Comparison of ENCODE assay signal across 1 cellular context in the genomic region with DNA sequence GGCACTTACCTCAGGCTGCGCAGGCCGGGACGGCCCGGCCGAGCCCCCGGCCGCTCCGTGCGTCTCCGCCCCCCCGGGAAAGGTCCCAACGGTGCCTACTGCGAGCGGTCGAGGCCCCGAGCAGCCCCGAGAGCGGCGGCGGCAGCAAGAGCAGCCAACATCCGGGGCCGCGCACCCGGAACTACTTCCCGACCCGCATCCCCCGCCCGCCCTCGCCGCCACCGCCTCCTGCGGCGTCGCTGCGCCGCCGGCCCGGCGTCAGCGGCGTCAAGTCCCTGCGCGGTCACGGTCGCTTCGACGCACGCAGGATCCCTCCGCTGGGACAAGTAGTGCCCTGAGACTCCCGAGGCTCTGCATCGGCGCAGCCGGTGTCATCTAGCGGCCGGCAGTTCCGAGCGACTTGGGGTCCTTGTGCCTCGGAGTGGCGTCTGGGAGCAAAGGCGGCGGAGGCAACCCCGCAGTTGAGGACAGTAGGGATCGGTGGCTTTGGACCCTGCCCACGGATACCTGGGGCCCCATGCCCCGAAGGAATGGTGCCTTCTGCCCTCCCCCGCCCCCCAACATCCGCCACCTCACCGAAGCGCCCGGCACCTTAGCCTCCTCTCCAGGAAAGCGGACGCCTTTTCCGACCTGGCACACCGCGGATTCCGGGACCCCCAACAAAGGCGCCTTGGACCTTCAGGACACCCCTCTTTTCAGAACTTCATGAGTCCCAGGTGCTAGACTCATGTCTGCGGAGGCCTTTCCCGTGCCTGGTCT.
TF ChIP-seq lines count a peak whose summit lies in the region.

A gene (minus strand): TSS at position 186 of the 759 bp plus-strand sequence. CDS start 24,142 bp downstream, outside the sequence.

TF ChIP-seq in K562, 482 proteins besides CTCF, POLR2A, EP300 and RAD21 (continued from another document and continues in another):
- TF ChIP-seq, protein P1, sequence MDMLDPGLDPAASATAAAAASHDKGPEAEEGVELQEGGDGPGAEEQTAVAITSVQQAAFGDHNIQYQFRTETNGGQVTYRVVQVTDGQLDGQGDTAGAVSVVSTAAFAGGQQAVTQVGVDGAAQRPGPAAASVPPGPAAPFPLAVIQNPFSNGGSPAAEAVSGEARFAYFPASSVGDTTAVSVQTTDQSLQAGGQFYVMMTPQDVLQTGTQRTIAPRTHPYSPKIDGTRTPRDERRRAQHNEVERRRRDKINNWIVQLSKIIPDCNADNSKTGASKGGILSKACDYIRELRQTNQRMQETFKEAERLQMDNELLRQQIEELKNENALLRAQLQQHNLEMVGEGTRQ (CRISPR knock-in tag; IDR thresholded peaks at IDR 0.05) = no peak
- TF ChIP-seq ZNF436 (CRISPR knock-in tag; IDR thresholded peaks at IDR 0.05) (no peak), ZNF253 (CRISPR knock-in tag; conservative IDR thresholded peaks at IDR 0.05) (no peak), ILF3 (IDR thresholded peaks at IDR 0.05; ENCODE audit: borderline replicate concordance) (peak; percentile 69; the same call in 1 of the 2 replicates), HCFC1 (IDR thresholded peaks at IDR 0.05; ENCODE audit: low read depth, low read length) (peak; percentile 83), ZNF507 (tag; conservative IDR thresholded peaks at IDR 0.05) (no peak), ESRRA (IDR thresholded peaks at IDR 0.05; ENCODE audit: borderline replicate concordance, low read depth) (peak; percentile 86; the same call in 1 of the 2 replicates), SP1 (CRISPR knock-in tag; IDR thresholded peaks at IDR 0.05) (peak; percentile 91), SIN3B (IDR thresholded peaks at IDR 0.05; ENCODE audit: low read depth) (peak; percentile 50; the same call in 1 of the 2 replicates), ZNF121 (CRISPR knock-in tag; conservative IDR thresholded peaks at IDR 0.05) (no peak), ZNF134 (CRISPR knock-in tag; conservative IDR thresholded peaks at IDR 0.05) (no peak), ZNF766 (CRISPR knock-in tag; conservative IDR thresholded peaks at IDR 0.05) (peak; percentile 75), SUPT5H (IDR thresholded peaks at IDR 0.05) (peak; percentile 93), KDM5B (IDR thresholded peaks at IDR 0.05; ENCODE audit: insufficient replicate concordance, low read depth, low read length) (peak; percentile 94), WHSC1 (IDR thresholded peaks at IDR 0.05; ENCODE audit: low read length) (no peak), CC2D1A (IDR thresholded peaks at IDR 0.05) (no peak), DNMT1 (IDR thresholded peaks at IDR 0.05) (no peak), POU5F1 (IDR thresholded peaks at IDR 0.05; ENCODE audit: borderline replicate concordance, low read depth, low read length, partially characterized antibody) (no peak), ZNF707 (CRISPR knock-in tag; conservative IDR thresholded peaks at IDR 0.05) (0 out of 2 replicates have a peak, but pooled peaks have one; percentile 14), PHF8 (IDR thresholded peaks at IDR 0.05; ENCODE audit: borderline replicate concordance, low read length) (peak; percentile 88), COPS2 (conservative IDR thresholded peaks at IDR 0.05) (no peak), ZNF431 (CRISPR knock-in tag; IDR thresholded peaks at IDR 0.05) (no peak), ETS2 (tag; IDR thresholded peaks at IDR 0.05; ENCODE audit: borderline replicate concordance, poor library complexity, severe bottlenecking) (no peak), MEF2A (IDR thresholded peaks at IDR 0.05; ENCODE audit: control insufficient read depth, low read depth, low read length) (no peak), SREBF2 (CRISPR knock-in tag; IDR thresholded peaks at IDR 0.05) (no peak), ZNF146 (CRISPR knock-in tag; IDR thresholded peaks at IDR 0.05; ENCODE audit: unreplicated experiment) (no peak), HOXB6 (CRISPR knock-in tag; IDR thresholded peaks at IDR 0.05; ENCODE audit: borderline replicate concordance) (no peak), ILK (tag; IDR thresholded peaks at IDR 0.05; ENCODE audit: borderline replicate concordance, low read depth) (no peak), ETV1 (tag; conservative IDR thresholded peaks at IDR 0.05; ENCODE audit: low read depth) (peak; percentile 49; the same call in 1 of the 2 replicates), POLR2AphosphoS2 (IDR thresholded peaks at IDR 0.05; ENCODE audit: low read length) (no peak), ZNF589 (CRISPR knock-in tag; IDR thresholded peaks at IDR 0.05; ENCODE audit: low read depth) (no peak), ELF1 (tag; IDR thresholded peaks at IDR 0.05) (peak; percentile 90), GABPB2 (CRISPR knock-in tag; conservative IDR thresholded peaks at IDR 0.05) (no peak), MCM7 (IDR thresholded peaks at IDR 0.05) (no peak)
- TF ChIP-seq, protein P2, sequence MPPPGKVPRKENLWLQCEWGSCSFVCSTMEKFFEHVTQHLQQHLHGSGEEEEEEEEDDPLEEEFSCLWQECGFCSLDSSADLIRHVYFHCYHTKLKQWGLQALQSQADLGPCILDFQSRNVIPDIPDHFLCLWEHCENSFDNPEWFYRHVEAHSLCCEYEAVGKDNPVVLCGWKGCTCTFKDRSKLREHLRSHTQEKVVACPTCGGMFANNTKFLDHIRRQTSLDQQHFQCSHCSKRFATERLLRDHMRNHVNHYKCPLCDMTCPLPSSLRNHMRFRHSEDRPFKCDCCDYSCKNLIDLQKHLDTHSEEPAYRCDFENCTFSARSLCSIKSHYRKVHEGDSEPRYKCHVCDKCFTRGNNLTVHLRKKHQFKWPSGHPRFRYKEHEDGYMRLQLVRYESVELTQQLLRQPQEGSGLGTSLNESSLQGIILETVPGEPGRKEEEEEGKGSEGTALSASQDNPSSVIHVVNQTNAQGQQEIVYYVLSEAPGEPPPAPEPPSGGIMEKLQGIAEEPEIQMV (tag; conservative IDR thresholded peaks at IDR 0.05; ENCODE audit: low read depth) = no peak
- TF ChIP-seq, protein P3, sequence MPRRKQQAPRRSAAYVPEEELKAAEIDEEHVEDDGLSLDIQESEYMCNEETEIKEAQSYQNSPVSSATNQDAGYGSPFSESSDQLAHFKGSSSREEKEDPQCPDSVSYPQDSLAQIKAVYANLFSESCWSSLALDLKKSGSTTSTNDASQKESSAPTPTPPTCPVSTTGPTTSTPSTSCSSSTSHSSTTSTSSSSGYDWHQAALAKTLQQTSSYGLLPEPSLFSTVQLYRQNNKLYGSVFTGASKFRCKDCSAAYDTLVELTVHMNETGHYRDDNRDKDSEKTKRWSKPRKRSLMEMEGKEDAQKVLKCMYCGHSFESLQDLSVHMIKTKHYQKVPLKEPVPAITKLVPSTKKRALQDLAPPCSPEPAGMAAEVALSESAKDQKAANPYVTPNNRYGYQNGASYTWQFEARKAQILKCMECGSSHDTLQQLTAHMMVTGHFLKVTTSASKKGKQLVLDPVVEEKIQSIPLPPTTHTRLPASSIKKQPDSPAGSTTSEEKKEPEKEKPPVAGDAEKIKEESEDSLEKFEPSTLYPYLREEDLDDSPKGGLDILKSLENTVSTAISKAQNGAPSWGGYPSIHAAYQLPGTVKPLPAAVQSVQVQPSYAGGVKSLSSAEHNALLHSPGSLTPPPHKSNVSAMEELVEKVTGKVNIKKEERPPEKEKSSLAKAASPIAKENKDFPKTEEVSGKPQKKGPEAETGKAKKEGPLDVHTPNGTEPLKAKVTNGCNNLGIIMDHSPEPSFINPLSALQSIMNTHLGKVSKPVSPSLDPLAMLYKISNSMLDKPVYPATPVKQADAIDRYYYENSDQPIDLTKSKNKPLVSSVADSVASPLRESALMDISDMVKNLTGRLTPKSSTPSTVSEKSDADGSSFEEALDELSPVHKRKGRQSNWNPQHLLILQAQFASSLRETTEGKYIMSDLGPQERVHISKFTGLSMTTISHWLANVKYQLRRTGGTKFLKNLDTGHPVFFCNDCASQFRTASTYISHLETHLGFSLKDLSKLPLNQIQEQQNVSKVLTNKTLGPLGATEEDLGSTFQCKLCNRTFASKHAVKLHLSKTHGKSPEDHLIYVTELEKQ (CRISPR knock-in tag; IDR thresholded peaks at IDR 0.05) = no peak
- TF ChIP-seq, protein P4, sequence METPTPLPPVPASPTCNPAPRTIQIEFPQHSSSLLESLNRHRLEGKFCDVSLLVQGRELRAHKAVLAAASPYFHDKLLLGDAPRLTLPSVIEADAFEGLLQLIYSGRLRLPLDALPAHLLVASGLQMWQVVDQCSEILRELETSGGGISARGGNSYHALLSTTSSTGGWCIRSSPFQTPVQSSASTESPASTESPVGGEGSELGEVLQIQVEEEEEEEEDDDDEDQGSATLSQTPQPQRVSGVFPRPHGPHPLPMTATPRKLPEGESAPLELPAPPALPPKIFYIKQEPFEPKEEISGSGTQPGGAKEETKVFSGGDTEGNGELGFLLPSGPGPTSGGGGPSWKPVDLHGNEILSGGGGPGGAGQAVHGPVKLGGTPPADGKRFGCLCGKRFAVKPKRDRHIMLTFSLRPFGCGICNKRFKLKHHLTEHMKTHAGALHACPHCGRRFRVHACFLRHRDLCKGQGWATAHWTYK (CRISPR knock-in tag; IDR thresholded peaks at IDR 0.05) = no peak
- TF ChIP-seq, protein P5, sequence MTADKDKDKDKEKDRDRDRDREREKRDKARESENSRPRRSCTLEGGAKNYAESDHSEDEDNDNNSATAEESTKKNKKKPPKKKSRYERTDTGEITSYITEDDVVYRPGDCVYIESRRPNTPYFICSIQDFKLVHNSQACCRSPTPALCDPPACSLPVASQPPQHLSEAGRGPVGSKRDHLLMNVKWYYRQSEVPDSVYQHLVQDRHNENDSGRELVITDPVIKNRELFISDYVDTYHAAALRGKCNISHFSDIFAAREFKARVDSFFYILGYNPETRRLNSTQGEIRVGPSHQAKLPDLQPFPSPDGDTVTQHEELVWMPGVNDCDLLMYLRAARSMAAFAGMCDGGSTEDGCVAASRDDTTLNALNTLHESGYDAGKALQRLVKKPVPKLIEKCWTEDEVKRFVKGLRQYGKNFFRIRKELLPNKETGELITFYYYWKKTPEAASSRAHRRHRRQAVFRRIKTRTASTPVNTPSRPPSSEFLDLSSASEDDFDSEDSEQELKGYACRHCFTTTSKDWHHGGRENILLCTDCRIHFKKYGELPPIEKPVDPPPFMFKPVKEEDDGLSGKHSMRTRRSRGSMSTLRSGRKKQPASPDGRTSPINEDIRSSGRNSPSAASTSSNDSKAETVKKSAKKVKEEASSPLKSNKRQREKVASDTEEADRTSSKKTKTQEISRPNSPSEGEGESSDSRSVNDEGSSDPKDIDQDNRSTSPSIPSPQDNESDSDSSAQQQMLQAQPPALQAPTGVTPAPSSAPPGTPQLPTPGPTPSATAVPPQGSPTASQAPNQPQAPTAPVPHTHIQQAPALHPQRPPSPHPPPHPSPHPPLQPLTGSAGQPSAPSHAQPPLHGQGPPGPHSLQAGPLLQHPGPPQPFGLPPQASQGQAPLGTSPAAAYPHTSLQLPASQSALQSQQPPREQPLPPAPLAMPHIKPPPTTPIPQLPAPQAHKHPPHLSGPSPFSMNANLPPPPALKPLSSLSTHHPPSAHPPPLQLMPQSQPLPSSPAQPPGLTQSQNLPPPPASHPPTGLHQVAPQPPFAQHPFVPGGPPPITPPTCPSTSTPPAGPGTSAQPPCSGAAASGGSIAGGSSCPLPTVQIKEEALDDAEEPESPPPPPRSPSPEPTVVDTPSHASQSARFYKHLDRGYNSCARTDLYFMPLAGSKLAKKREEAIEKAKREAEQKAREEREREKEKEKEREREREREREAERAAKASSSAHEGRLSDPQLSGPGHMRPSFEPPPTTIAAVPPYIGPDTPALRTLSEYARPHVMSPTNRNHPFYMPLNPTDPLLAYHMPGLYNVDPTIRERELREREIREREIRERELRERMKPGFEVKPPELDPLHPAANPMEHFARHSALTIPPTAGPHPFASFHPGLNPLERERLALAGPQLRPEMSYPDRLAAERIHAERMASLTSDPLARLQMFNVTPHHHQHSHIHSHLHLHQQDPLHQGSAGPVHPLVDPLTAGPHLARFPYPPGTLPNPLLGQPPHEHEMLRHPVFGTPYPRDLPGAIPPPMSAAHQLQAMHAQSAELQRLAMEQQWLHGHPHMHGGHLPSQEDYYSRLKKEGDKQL (CRISPR knock-in tag; IDR thresholded peaks at IDR 0.05; ENCODE audit: borderline replicate concordance) = peak; percentile 57; the same call in 1 of the 2 replicates
- TF ChIP-seq, protein P6, sequence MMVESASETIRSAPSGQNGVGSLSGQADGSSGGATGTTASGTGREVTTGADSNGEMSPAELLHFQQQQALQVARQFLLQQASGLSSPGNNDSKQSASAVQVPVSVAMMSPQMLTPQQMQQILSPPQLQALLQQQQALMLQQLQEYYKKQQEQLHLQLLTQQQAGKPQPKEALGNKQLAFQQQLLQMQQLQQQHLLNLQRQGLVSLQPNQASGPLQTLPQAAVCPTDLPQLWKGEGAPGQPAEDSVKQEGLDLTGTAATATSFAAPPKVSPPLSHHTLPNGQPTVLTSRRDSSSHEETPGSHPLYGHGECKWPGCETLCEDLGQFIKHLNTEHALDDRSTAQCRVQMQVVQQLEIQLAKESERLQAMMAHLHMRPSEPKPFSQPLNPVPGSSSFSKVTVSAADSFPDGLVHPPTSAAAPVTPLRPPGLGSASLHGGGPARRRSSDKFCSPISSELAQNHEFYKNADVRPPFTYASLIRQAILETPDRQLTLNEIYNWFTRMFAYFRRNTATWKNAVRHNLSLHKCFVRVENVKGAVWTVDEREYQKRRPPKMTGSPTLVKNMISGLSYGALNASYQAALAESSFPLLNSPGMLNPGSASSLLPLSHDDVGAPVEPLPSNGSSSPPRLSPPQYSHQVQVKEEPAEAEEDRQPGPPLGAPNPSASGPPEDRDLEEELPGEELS (CRISPR knock-in tag; IDR thresholded peaks at IDR 0.05; ENCODE audit: borderline replicate concordance) = peak; percentile 71; the same call in 1 of the 2 replicates
- TF ChIP-seq, protein P7, sequence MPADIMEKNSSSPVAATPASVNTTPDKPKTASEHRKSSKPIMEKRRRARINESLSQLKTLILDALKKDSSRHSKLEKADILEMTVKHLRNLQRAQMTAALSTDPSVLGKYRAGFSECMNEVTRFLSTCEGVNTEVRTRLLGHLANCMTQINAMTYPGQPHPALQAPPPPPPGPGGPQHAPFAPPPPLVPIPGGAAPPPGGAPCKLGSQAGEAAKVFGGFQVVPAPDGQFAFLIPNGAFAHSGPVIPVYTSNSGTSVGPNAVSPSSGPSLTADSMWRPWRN (IDR thresholded peaks at IDR 0.05; ENCODE audit: low read depth) = no peak
- TF ChIP-seq, protein P8, sequence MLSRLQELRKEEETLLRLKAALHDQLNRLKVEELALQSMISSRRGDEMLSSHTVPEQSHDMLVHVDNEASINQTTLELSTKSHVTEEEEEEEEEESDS (CRISPR knock-in tag; IDR thresholded peaks at IDR 0.05) = no peak
- TF ChIP-seq, protein P9, sequence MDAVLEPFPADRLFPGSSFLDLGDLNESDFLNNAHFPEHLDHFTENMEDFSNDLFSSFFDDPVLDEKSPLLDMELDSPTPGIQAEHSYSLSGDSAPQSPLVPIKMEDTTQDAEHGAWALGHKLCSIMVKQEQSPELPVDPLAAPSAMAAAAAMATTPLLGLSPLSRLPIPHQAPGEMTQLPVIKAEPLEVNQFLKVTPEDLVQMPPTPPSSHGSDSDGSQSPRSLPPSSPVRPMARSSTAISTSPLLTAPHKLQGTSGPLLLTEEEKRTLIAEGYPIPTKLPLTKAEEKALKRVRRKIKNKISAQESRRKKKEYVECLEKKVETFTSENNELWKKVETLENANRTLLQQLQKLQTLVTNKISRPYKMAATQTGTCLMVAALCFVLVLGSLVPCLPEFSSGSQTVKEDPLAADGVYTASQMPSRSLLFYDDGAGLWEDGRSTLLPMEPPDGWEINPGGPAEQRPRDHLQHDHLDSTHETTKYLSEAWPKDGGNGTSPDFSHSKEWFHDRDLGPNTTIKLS (IDR thresholded peaks at IDR 0.05; ENCODE audit: borderline replicate concordance, low read depth) = peak; percentile 55; the same call in 1 of the 2 replicates
